2 cellular contexts compared by ENCODE assay signal in the genomic region with DNA sequence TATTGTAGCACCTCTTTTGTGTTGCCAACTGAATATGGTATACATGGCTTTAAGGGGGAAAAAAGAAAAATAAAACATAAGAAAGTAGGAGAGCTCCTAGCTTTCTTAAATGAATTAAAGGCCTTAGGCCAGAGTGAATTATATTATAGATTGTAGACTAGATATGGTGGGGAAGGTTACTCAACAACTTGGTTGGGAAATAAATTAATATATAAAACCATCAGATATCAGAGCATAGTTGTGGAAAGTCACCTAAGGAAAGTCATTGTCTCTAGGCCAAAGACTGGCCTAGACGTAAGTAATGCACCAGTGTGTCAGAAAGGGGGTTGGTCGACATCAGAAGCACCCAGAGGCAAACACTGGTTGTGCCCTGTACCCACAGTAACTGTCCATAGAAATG.
TF ChIP-seq lines count a peak whose summit lies in the region.

No MANE protein-coding gene starts in this region.

TF ChIP-seq in liver, 16 proteins besides CTCF, POLR2A, EP300 and RAD21:
- TF ChIP-seq, protein P1, sequence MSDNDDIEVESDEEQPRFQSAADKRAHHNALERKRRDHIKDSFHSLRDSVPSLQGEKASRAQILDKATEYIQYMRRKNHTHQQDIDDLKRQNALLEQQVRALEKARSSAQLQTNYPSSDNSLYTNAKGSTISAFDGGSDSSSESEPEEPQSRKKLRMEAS (IDR thresholded peaks at IDR 0.05) = no peak
- TF ChIP-seq EGR1 (IDR thresholded peaks at IDR 0.05; ENCODE audit: low read depth in 2 of 2) = no peak
- TF ChIP-seq RXRA (IDR thresholded peaks at IDR 0.05) = no peak
- no peak for TF ChIP-seq HNF4G (IDR thresholded peaks at IDR 0.05)
- no peak for TF ChIP-seq HNF4A (conservative IDR thresholded peaks at IDR 0.05)

TF ChIP-seq in HepG2, 621 proteins besides CTCF, POLR2A, EP300 and RAD21:
- TF ChIP-seq ONECUT2 (CRISPR knock-in tag; IDR thresholded peaks at IDR 0.05) (no peak), ZNF24 (IDR thresholded peaks at IDR 0.05) (no peak), ZC3H13 (CRISPR knock-in tag; IDR thresholded peaks at IDR 0.05) (no peak), ZNF3 (CRISPR knock-in tag; IDR thresholded peaks at IDR 0.05) (no peak), SP4 (CRISPR knock-in tag; IDR thresholded peaks at IDR 0.05) (no peak), ZNF318 (CRISPR knock-in tag; IDR thresholded peaks at IDR 0.05) (no peak), ZNF83 (CRISPR knock-in tag; IDR thresholded peaks at IDR 0.05; ENCODE audit: borderline replicate concordance) (no peak), ZNF775 (CRISPR knock-in tag; IDR thresholded peaks at IDR 0.05; ENCODE audit: borderline replicate concordance) (no peak), HMG20B (CRISPR knock-in tag; conservative IDR thresholded peaks at IDR 0.05) (no peak)
TF ChIP-seq in HepG2: peak in this region for 0.
